ENCODE assay signal across 24 cellular contexts in the genomic region with DNA sequence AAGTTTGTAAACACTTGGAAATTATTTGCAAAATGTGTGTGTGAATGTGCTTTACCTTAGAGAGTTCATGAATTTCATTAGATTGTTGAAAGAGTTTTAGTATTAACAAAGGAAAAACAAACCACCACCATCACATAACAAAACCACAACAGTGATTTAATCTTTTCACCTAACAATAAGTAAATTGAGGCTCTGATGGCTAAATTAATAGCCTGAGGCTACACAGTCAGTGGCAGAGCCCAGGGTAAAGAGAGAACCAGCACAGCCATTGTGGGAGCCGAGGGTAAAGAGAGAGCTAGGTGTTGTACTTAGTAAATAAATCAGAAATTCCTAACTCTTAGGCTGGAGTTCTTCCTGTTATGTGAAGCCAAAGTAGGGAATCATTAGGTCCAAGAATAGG. TPM values are rescaled to one million over a fixed set of nuclear protein-coding genes. Genes with fewer than 3 reads are reported as not detected.
DNase-seq lines count a peak whose midpoint lies in the region; TF ChIP-seq lines count a peak whose summit lies in the region.
"Had no signal": no experiment of that assay in that cellular context is flagged by ENCODE, and none has a peak within 500 bp of the region (broad histone marks: within the 10 kb centered on the region; RNA-seq: fewer than 3 reads in every experiment).

No MANE protein-coding gene starts in this region.

- H3K4me3 ChIP-seq in HAP-1 (no peak overlapping the region), PC-9 (no peak overlapping the region), esophagus muscularis mucosa (no peak overlapping the region)
- H3K4me3 ChIP-seq: K562, Peyer's patch, SK-N-MC had no signal

- H3K79me2 ChIP-seq in PC-9 (ENCODE audit: low read depth) = no peaks in the 10 kb centered on the region

- H2AFZ ChIP-seq in PC-9 = no peak overlapping the region

- peaks cover 4% of the 10 kb centered on the region for H3K4me1 Mint-ChIP-seq in nephron progenitor cell
- peaks cover 1% of the 10 kb centered on the region for H3K4me1 Mint-ChIP-seq in activated T-cell treated with anti-CD3 and anti-CD28 coated beads, Interleukin-2, amount 50 U/mL, for 24 hours (ENCODE audit: low read depth)

- H4K20me1 ChIP-seq in PC-9 (ENCODE audit: insufficient read depth) = no peaks in the 10 kb centered on the region

- BruUV-seq in PC-9 (replicated peaks; lab: Mats Ljungman, UMichigan) = no TSS peak

- H3K27ac Mint-ChIP-seq in nephron progenitor cell = no peak overlapping the region
- H3K27ac Mint-ChIP-seq in activated T-cell treated with anti-CD3 and anti-CD28 coated beads, Interleukin-2, amount 50 U/mL, for 24 hours = no peak overlapping the region
- H3K27ac Mint-ChIP-seq: CD8-positive, alpha-beta T cell had no signal

- H3K9me2 ChIP-seq in PC-9 (ENCODE audit: insufficient read depth) = no peaks in the 10 kb centered on the region

- no peak overlapping the region for H3K4me2 ChIP-seq in PC-9

- H3K9me3 Mint-ChIP-seq in nephron progenitor cell = peaks cover 34% of the 10 kb centered on the region
- H3K9me3 Mint-ChIP-seq in activated T-cell treated with anti-CD3 and anti-CD28 coated beads, Interleukin-2, amount 50 U/mL, for 24 hours = no peaks in the 10 kb centered on the region

- CTCF ChIA-PET in PC-9 (lab: Charles Lee) = interaction anchor here (0.6 to 1.6 kb wide), 5 partner anchors 13 to 1286 kb away, joined by 3 to 11 read pairs (median 6); a partner anchor contains a TSS

- TF ChIP-seq CTCF in PC-9 (conservative IDR thresholded peaks at IDR 0.05) (no peak), esophagus muscularis mucosa (IDR thresholded peaks at IDR 0.05) (no peak), nephron progenitor cell (IDR thresholded peaks at IDR 0.05) (no peak)

- H3K27me3 ChIP-seq in HAP-1 (ENCODE audit: low read depth) (peaks cover 4% of the 10 kb centered on the region; the same call in 1 of the 2 replicates), PC-9 (ENCODE audit: insufficient read depth, low read depth) (no peaks in the 10 kb centered on the region), esophagus muscularis mucosa (no peaks in the 10 kb centered on the region)
- H3K27me3 ChIP-seq: Peyer's patch had no signal

- 70% methylated on average over 1 of the region's 1 CpG for WGBS in esophagus muscularis mucosa

- H3K9me3 ChIP-seq in HAP-1 = no peaks in the 10 kb centered on the region
- peaks cover 9% of the 10 kb centered on the region; the same call in 1 of the 2 replicates for H3K9me3 ChIP-seq in PC-9 (ENCODE audit: insufficient read depth, low read depth)
- H3K9me3 ChIP-seq in esophagus muscularis mucosa = no peaks in the 10 kb centered on the region
- H3K9me3 ChIP-seq: Peyer's patch had no signal

- no peak for TF ChIP-seq EP300 in esophagus muscularis mucosa (IDR thresholded peaks at IDR 0.05)

- POLR2A ChIA-PET in PC-9 (lab: Charles Lee; ENCODE audit: unreplicated experiment) = interaction anchor here (0.5 to 0.6 kb wide), 3 partner anchors 10 to 51 kb away, joined by 3 to 11 read pairs (median 4); a partner anchor contains a TSS

- H3K36me3 Mint-ChIP-seq in nephron progenitor cell (ENCODE audit: low read depth) = peaks cover 30% of the 10 kb centered on the region
- no peaks in the 10 kb centered on the region for H3K36me3 Mint-ChIP-seq in activated T-cell treated with anti-CD3 and anti-CD28 coated beads, Interleukin-2, amount 50 U/mL, for 24 hours (ENCODE audit: low read depth)
- H3K36me3 Mint-ChIP-seq: CD8-positive, alpha-beta T cell had no signal

- peaks cover 11% of the 10 kb centered on the region; the same call in 1 of the 2 replicates for H3F3A ChIP-seq in PC-9 (ENCODE audit: insufficient read depth, low read depth)

- no peak for TF ChIP-seq POLR2A in esophagus muscularis mucosa (IDR thresholded peaks at IDR 0.05; ENCODE audit: low read depth)

- no peaks in the 10 kb centered on the region for H3K27me3 Mint-ChIP-seq in nephron progenitor cell (ENCODE audit: low read depth, poor library complexity)
- H3K27me3 Mint-ChIP-seq in activated T-cell treated with anti-CD3 and anti-CD28 coated beads, Interleukin-2, amount 50 U/mL, for 24 hours = peaks cover 12% of the 10 kb centered on the region

- H3K36me3 ChIP-seq in HAP-1 (replicated peaks) (no peaks in the 10 kb centered on the region), PC-9 (ENCODE audit: low read depth) (peaks cover 12% of the 10 kb centered on the region; the same call in 1 of the 2 replicates), esophagus muscularis mucosa (no peaks in the 10 kb centered on the region)
- H3K36me3 ChIP-seq: Peyer's patch had no signal

- in situ Hi-C loops in HAP-1 (cut with MboI; ENCODE audit: low sequenced_read_pairs) = loop anchor here (25.0 kb wide), 1 partner anchor 1494 kb away; no protein-coding TSS in a partner anchor

- H3K4me1 ChIP-seq in HAP-1 = peaks cover 10% of the 10 kb centered on the region
- peaks cover 13% of the 10 kb centered on the region for H3K4me1 ChIP-seq in PC-9 (replicated peaks; ENCODE audit: insufficient read depth)
- peaks cover 0 to 5% (median 2%) of the 10 kb centered on the region in 4 donors for H3K4me1 ChIP-seq in esophagus muscularis mucosa
- H3K4me1 ChIP-seq: Caco-2, Peyer's patch had no signal

- no peak overlapping the region for H3K4me3 Mint-ChIP-seq in nephron progenitor cell
- H3K4me3 Mint-ChIP-seq in activated T-cell treated with anti-CD3 and anti-CD28 coated beads, Interleukin-2, amount 50 U/mL, for 24 hours = no peak overlapping the region
- H3K4me3 Mint-ChIP-seq: CD8-positive, alpha-beta T cell had no signal

- DNase-seq in HAP-1 (ENCODE audit: low spot score in 2 of 2) (peak; percentile 63 to 87), M059J (ENCODE audit: low read depth) (peak; percentile 67), PC-9 (peak; percentile 29 to 67), esophagus muscularis mucosa (ENCODE audit: extremely low spot score) (peak; percentile 31), nephron progenitor cell (no peak)
- DNase-seq in stimulated activated CD4-positive, alpha-beta T cell treated with anti-CD3 and anti-CD28 coated beads, Interleukin-2, amount 100 ng/mL, for 24 hours = no peak
- DNase-seq in activated T-cell treated with anti-CD3 and anti-CD28 coated beads, Interleukin-2, amount 50 U/mL, for 24 hours = no peak
- DNase-seq: C1 segment of cervical spinal cord; Caco-2; CD8-positive, alpha-beta T cell; DMS 273 treated with DMSO at 0.1 percent for 48 hours; DND-41; Kasumi-1; MV-4-11; NCI-H1105; NCI-H1694 treated with DMSO at 0.1 percent for 48 hours; NCI-H2171; NCI-H345; NCI-H524; Peyer's patch; SIG-M5 had no signal

- peak overlapping the region; percentile 16; the same call in 1 of the 2 replicates for H3K27ac ChIP-seq in PC-9
- H3K27ac ChIP-seq in esophagus muscularis mucosa (replicated peaks in 1 of 4) = no peak overlapping the region
- H3K27ac ChIP-seq: HL-60, Peyer's patch, SK-N-MC had no signal

- intact Hi-C loops in PC-9 (cut with micrococcal nuclease; ENCODE audit: unreplicated experiment) = loop anchor here (5.0 kb wide), 2 partner anchors 1254 to 1499 kb away; no protein-coding TSS in a partner anchor
- intact Hi-C loops in esophagus muscularis mucosa (cut with DNase I) = loop anchor here (5.0 to 10.0 kb wide), 2 partner anchors 49 to 1731 kb away; no protein-coding TSS in a partner anchor

RNA-seq across cellular contexts. Expression of a gene that starts 51.2 kb away (rescaled TPM):
- total RNA-seq in M059J (2014; rRNA removed; shearing (Covaris generic)) = 11.5 and 22.2 TPM in 2 replicates
- total RNA-seq in PC-9 (2021) (27.4 and 29.5 TPM in 2 replicates), esophagus muscularis mucosa (10 to 100 TPM; 21.5 to 44.4 (median 27.9) TPM)

Comparison
In these comparisons a context has a peak if more than half of its experiments do, and no peak if none do; other contexts are left out.
1. DNase-seq: peak in HAP-1 (2 of 2), M059J (single experiment), PC-9 (2 of 2) and esophagus muscularis mucosa (single experiment); none in stimulated activated CD4-positive, alpha-beta T cell treated with anti-CD3 and anti-CD28 coated beads, Interleukin-2, amount 100 ng/mL, for 24 hours (0 of 2), nephron progenitor cell (single experiment) and activated T-cell treated with anti-CD3 and anti-CD28 coated beads, Interleukin-2, amount 50 U/mL, for 24 hours (single experiment).